ENCODE assay signal across 16 cellular contexts in the genomic region with DNA sequence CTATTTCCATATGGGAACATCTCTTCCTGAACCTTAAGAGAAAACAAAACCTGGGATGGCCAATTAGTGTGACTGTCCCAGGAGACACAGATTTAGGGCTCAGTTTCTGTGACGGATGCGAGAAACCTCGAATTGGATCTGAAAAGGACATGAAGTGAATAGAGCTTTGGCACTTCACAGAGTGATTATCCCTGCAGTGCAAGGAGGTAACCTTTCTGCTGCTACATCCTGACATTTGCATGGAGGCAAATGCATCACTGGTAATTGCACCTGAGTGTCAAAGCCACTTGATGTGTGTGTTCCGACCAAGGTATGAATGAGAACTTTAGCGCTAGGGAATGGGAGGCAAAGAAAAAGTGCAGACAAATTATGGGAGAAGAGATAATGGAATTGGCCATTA.
DNase-seq lines count a peak whose midpoint lies in the region; ATAC-seq lines count a peak whose summit lies in the region.
"Had no signal": no experiment of that assay in that cellular context is flagged by ENCODE, and none has a peak within 500 bp of the region (broad histone marks: within the 10 kb centered on the region; RNA-seq: fewer than 3 reads in every experiment).

No MANE protein-coding gene starts in this region.

- H3K4me1 Mint-ChIP-seq in activated naive CD8-positive, alpha-beta T cell (ENCODE audit: low read depth) = peaks cover 10% of the 10 kb centered on the region
- H3K4me1 Mint-ChIP-seq in activated naive CD8-positive, alpha-beta T cell treated with anti-CD3 and anti-CD28 coated beads for 36 hours = peaks cover 12% of the 10 kb centered on the region
- peaks cover 14 to 17% (median 15%) of the 10 kb centered on the region in 3 donors for H3K4me1 Mint-ChIP-seq in T-cell
- H3K4me1 Mint-ChIP-seq in stimulated activated naive B cell treated with anti-CD40 and anti-IgM and Interleukin-4, amounts not matched to agents 10 μg/mL and 1 μg/mL and 100 μg/mL, for 72 hours = peaks cover 9 to 15% of the 10 kb centered on the region in 2 donors

- no peak overlapping the region for H3K27ac Mint-ChIP-seq in activated naive CD8-positive, alpha-beta T cell
- no peak overlapping the region for H3K27ac Mint-ChIP-seq in activated naive CD8-positive, alpha-beta T cell treated with anti-CD3 and anti-CD28 coated beads for 36 hours
- no peak overlapping the region for H3K27ac Mint-ChIP-seq in T-cell
- H3K27ac Mint-ChIP-seq in stimulated activated naive B cell treated with anti-CD40 and anti-IgM and Interleukin-4, amounts not matched to agents 10 μg/mL and 1 μg/mL and 100 μg/mL, for 72 hours = no peak overlapping the region

- no peaks in the 10 kb centered on the region for H3K36me3 Mint-ChIP-seq in activated naive CD8-positive, alpha-beta T cell
- no peaks in the 10 kb centered on the region for H3K36me3 Mint-ChIP-seq in activated naive CD8-positive, alpha-beta T cell treated with anti-CD3 and anti-CD28 coated beads for 36 hours
- H3K36me3 Mint-ChIP-seq in T-cell = no peaks in the 10 kb centered on the region
- H3K36me3 Mint-ChIP-seq in stimulated activated naive B cell treated with anti-CD40 and anti-IgM and Interleukin-4, amounts not matched to agents 10 μg/mL and 1 μg/mL and 100 μg/mL, for 72 hours = no peaks in the 10 kb centered on the region

- no peaks in the 10 kb centered on the region for H3K9me3 Mint-ChIP-seq in activated naive CD8-positive, alpha-beta T cell (ENCODE audit: low read depth)
- no peaks in the 10 kb centered on the region for H3K9me3 Mint-ChIP-seq in activated naive CD8-positive, alpha-beta T cell treated with anti-CD3 and anti-CD28 coated beads for 36 hours
- H3K9me3 Mint-ChIP-seq in T-cell = no peaks in the 10 kb centered on the region
- no peaks in the 10 kb centered on the region for H3K9me3 Mint-ChIP-seq in stimulated activated naive B cell treated with anti-CD40 and anti-IgM and Interleukin-4, amounts not matched to agents 10 μg/mL and 1 μg/mL and 100 μg/mL, for 72 hours

- no peak for ATAC-seq in T-cell (replicated peaks in 1 of 4)
- no peak for ATAC-seq in stimulated activated naive B cell treated with anti-CD40 and anti-IgM and Interleukin-4, amounts not matched to agents 10 μg/mL and 1 μg/mL and 100 μg/mL, for 72 hours (replicated peaks)
- ATAC-seq: esophagus mucosa had no signal

- peak overlapping the region; percentile 78 for H3K4me3 Mint-ChIP-seq in activated naive CD8-positive, alpha-beta T cell
- H3K4me3 Mint-ChIP-seq in activated naive CD8-positive, alpha-beta T cell treated with anti-CD3 and anti-CD28 coated beads for 36 hours = no peak overlapping the region
- peak overlapping the region in 2 of 3 donors; percentile 62 to 64 for H3K4me3 Mint-ChIP-seq in T-cell
- peak overlapping the region; percentile 45 to 71 for H3K4me3 Mint-ChIP-seq in stimulated activated naive B cell treated with anti-CD40 and anti-IgM and Interleukin-4, amounts not matched to agents 10 μg/mL and 1 μg/mL and 100 μg/mL, for 72 hours

- CTCF ChIA-PET in T-cell (lab: Charles Lee) = no interaction called here

- peaks cover 39% of the 10 kb centered on the region for H3K27me3 Mint-ChIP-seq in activated naive CD8-positive, alpha-beta T cell
- H3K27me3 Mint-ChIP-seq in activated naive CD8-positive, alpha-beta T cell treated with anti-CD3 and anti-CD28 coated beads for 36 hours = peaks cover 40% of the 10 kb centered on the region
- H3K27me3 Mint-ChIP-seq in T-cell = peaks cover 37 to 48% of the 10 kb centered on the region in 2 donors
- peaks cover 55 to 57% of the 10 kb centered on the region in 2 donors for H3K27me3 Mint-ChIP-seq in stimulated activated naive B cell treated with anti-CD40 and anti-IgM and Interleukin-4, amounts not matched to agents 10 μg/mL and 1 μg/mL and 100 μg/mL, for 72 hours

- DNase-seq in activated naive CD8-positive, alpha-beta T cell treated with anti-CD3 and anti-CD28 coated beads for 36 hours = no peak
- DNase-seq in T-cell (no peak), inferior parietal cortex (ENCODE audit: extremely low spot score) (peak; percentile 38), COLO829 (ENCODE audit: low spot score) (no peak), NCI-H2107 (lab: John Stamatoyannopoulos, UW) (no peak), DMS114 treated with DMSO at 0.1 percent for 48 hours (lab: John Stamatoyannopoulos, UW; ENCODE audit: unreplicated experiment) (no peak)
- no peak for DNase-seq in stimulated activated naive B cell treated with anti-CD40 and anti-IgM and Interleukin-4, amounts not matched to agents 10 μg/mL and 1 μg/mL and 100 μg/mL, for 72 hours
- DNase-seq: activated CD4-positive, alpha-beta T cell treated with anti-CD3 and anti-CD28 coated beads, Interleukin-2, amount 50 U/mL, for 4 hours; activated gamma-delta T cell treated with Interleukin-2 at 50 U/mL for 16 hours; IMR-90; NCI-H1092; NCI-H510A; T1000; upper lobe of right lung had no signal

- POLR2A ChIA-PET in T-cell (lab: Charles Lee) = no interaction called here
